ENCODE assay signal across 8 cellular contexts in genomic region chr4:88456757-88457306, GRCh38. TPM values are rescaled to one million over a fixed set of nuclear protein-coding genes. Genes with fewer than 3 reads are reported as not detected.
DNase-seq lines count a peak whose midpoint lies in the region; ATAC-seq and TF ChIP-seq lines count a peak whose summit lies in the region.

TSS of gene HERC5 (plus strand) at chr4:88457119. CDS start at chr4:88457270, 151 bp downstream.

- DNase-seq in A172 (ENCODE audit: low spot score) (peak; percentile 92), NCI-H2196 (lab: John Stamatoyannopoulos, UW; ENCODE audit: unreplicated experiment) (peak; percentile 83), chondrocyte (ENCODE audit: low spot score) (no peak), kidney epithelial cell (ENCODE audit: low read depth) (peak; percentile 73)
- DNase-seq in stimulated activated CD4-positive, alpha-beta T cell treated with anti-CD3 and anti-CD28 coated beads, Interleukin-15, amount 100 ng/mL, for 24 hours, result peak; percentile 88

- H3K36me3 ChIP-seq in kidney epithelial cell (ENCODE audit: control insufficient read depth, insufficient read depth, low read length), result no peaks in the 10 kb centered on the region

- peak; percentile 88 for TF ChIP-seq CTCF in chondrocyte (IDR thresholded peaks at IDR 0.05)
- TF ChIP-seq CTCF in kidney epithelial cell (IDR thresholded peaks at IDR 0.05; ENCODE audit: insufficient read depth, low read length, poor library complexity, severe bottlenecking), result peak; percentile 67

- peaks cover 21% of the 10 kb centered on the region for H3K27me3 Mint-ChIP-seq in chondrocyte (ENCODE audit: low read depth)

- peak within 1 kb of the TSS; percentile 91 for H3K4me3 Mint-ChIP-seq in chondrocyte (ENCODE audit: unreplicated experiment)

- H3K27ac Mint-ChIP-seq in chondrocyte (ENCODE audit: unreplicated experiment), result peak within 1 kb of the TSS; percentile 65

- no peaks in the 10 kb centered on the region for H3K9me3 Mint-ChIP-seq in chondrocyte (ENCODE audit: low read depth)

- peak; percentile 88 for ATAC-seq in GM18508 (IDR thresholded peaks at IDR 0.05; ENCODE audit: insufficient read depth, unreplicated experiment)
- peak; percentile 90 for ATAC-seq in HG02981 (IDR thresholded peaks at IDR 0.05; ENCODE audit: unreplicated experiment)
- peak; percentile 95 for ATAC-seq in activated CD4-positive, CD25-positive, alpha-beta regulatory T cell treated with anti-CD3 and anti-CD28 coated beads, Interleukin-2, amount 50 U/mL, for 24 hours

- H3K27me3 ChIP-seq in kidney epithelial cell (ENCODE audit: control insufficient read depth, insufficient read depth, low read length), result peaks cover 8% of the 10 kb centered on the region

- H3K4me1 Mint-ChIP-seq in chondrocyte (ENCODE audit: low read depth), result peaks cover 15% of the 10 kb centered on the region

- peak within 1 kb of the TSS; percentile 51 for H3K4me3 ChIP-seq in kidney epithelial cell (ENCODE audit: low read depth, low read length)

- peaks cover 1% of the 10 kb centered on the region for H3K36me3 Mint-ChIP-seq in chondrocyte (ENCODE audit: low read depth)

RNA-seq across cellular contexts. Expression of gene HERC5, which starts in this region (rescaled TPM):
- total RNA-seq in A172 (2014; rRNA removed; shearing (Covaris generic)), result 13.1 and 14.5 TPM in 2 replicates
- 0.40 to 0.56 TPM (median 0.49 TPM) in 3 replicates for total RNA-seq in chondrocyte
- total RNA-seq in kidney epithelial cell, result 4.9 and 6.6 TPM in 2 replicates
